Comparison of ENCODE assay signal across 9 cellular contexts in genomic region chr19:47305309-47305751, GRCh38. TPM values are rescaled to one million over a fixed set of nuclear protein-coding genes. Genes with fewer than 3 reads are reported as not detected.
A peak's percentile ranks its signal among the peaks of the same experiment; 100 is the strongest.
DNase-seq lines count a peak whose midpoint lies in the region; ATAC-seq and FAIRE-seq lines count a peak whose summit lies in the region.
"Had no signal": no experiment of that assay in that cellular context is flagged by ENCODE, and none has a peak within 500 bp of the region (broad histone marks: within the 10 kb centered on the region; RNA-seq: fewer than 3 reads in every experiment).

No MANE protein-coding gene starts in this region.

- DNase-seq in Caki2 (ENCODE audit: low read depth) (peak; percentile 84), HTR-8/SVneo (ENCODE audit: insufficient read length, low spot score) (peak; percentile 77), RPMI7951 (ENCODE audit: low read depth) (peak; percentile 88), Right ventricle myocardium superior (peak; percentile 73), retina (peak; percentile 53)
- peak; percentile 13 for DNase-seq in activated gamma-delta T cell treated with anti-CD3 and anti-CD28 coated beads, Interleukin-2, amount 50 U/mL, for 16 hours (ENCODE audit: low read depth)

- peak; percentile 88 for FAIRE-seq in HTR-8/SVneo (lab: Jason Lieb, UNC)
- FAIRE-seq: TTC549 had no signal

- in situ Hi-C loops in Caki2 (cut with HindIII; ENCODE audit: low pct_unique_long_range_greater_than_20kb, low sequenced_read_pairs) = no loop called here

- intact Hi-C loops in Right ventricle myocardium superior (cut with DNase I) = loop anchor here (10.0 kb wide), 1 partner anchor 79 kb away; no protein-coding TSS in a partner anchor

- ATAC-seq in Right ventricle myocardium superior (ENCODE audit: poor library complexity) (peak; percentile 64), GM21723 (IDR thresholded peaks at IDR 0.05; ENCODE audit: unreplicated experiment) (no peak), HG03469 (IDR thresholded peaks at IDR 0.05; ENCODE audit: unreplicated experiment) (no peak)

RNA-seq across cellular contexts. Expression of gene C5AR1, which starts 4.3 kb away (rescaled TPM):
- 1.5 and 3.1 TPM in 2 replicates for total RNA-seq in Caki2 (2014; rRNA removed; shearing (Covaris generic); ENCODE audit: low replicate concordance)
- total RNA-seq in RPMI7951 (2014; rRNA removed; shearing (Covaris generic)) = not detected in 2 replicates
- total RNA-seq in Right ventricle myocardium superior = 3.4 TPM

RNA-seq across cellular contexts. Expression of gene C5AR2, which starts 26.6 kb away (rescaled TPM):
- not detected in 2 replicates for total RNA-seq in Caki2 (2014; rRNA removed; shearing (Covaris generic); ENCODE audit: low replicate concordance)
- total RNA-seq in RPMI7951 (2014; rRNA removed; shearing (Covaris generic)) = under 0.01 and 0.12 TPM in 2 replicates
- 0.78 TPM for total RNA-seq in Right ventricle myocardium superior

RNA-seq across cellular contexts. Expression of gene INAFM1, which starts 30.6 kb away (rescaled TPM):
- total RNA-seq in Caki2 (2014; rRNA removed; shearing (Covaris generic); ENCODE audit: low replicate concordance) = 2.4 and 5.0 TPM in 2 replicates
- total RNA-seq in RPMI7951 (2014; rRNA removed; shearing (Covaris generic)) = 1.8 and 1.9 TPM in 2 replicates
- 10.4 TPM for total RNA-seq in Right ventricle myocardium superior

RNA-seq across cellular contexts. Expression of gene DHX34, which starts 43.8 kb away (rescaled TPM):
- 12.5 and 23.4 TPM in 2 replicates for total RNA-seq in Caki2 (2014; rRNA removed; shearing (Covaris generic); ENCODE audit: low replicate concordance)
- 8.3 and 8.7 TPM in 2 replicates for total RNA-seq in RPMI7951 (2014; rRNA removed; shearing (Covaris generic))
- total RNA-seq in Right ventricle myocardium superior = 6.4 TPM

RNA-seq across cellular contexts. Expression of gene CCDC9, which starts 49.0 kb away (rescaled TPM):
- total RNA-seq in Caki2 (2014; rRNA removed; shearing (Covaris generic); ENCODE audit: low replicate concordance) = 26.4 and 28.8 TPM in 2 replicates
- total RNA-seq in RPMI7951 (2014; rRNA removed; shearing (Covaris generic)) = 3.2 and 6.5 TPM in 2 replicates
- total RNA-seq in Right ventricle myocardium superior = 16.3 TPM

Comparison
In these comparisons a context has a peak if more than half of its experiments do, and no peak if none do; other contexts are left out.
1. DNase-seq: peak in every context shown above with its lines; median percentile 88 in RPMI7951; 84 in Caki2; 77 in HTR-8/SVneo; 73 in Right ventricle myocardium superior; 53 in retina; 13 in activated gamma-delta T cell treated with anti-CD3 and anti-CD28 coated beads, Interleukin-2, amount 50 U/mL, for 16 hours.